ENCODE assay signal across 8 cellular contexts in genomic region chr6:30719791-30720737, GRCh38. TPM values are rescaled to one million over a fixed set of nuclear protein-coding genes. Genes with fewer than 3 reads are reported as not detected.
DNase-seq lines count a peak whose midpoint lies in the region; ATAC-seq and TF ChIP-seq lines count a peak whose summit lies in the region.

TSS of gene TUBB (plus strand) at chr6:30720352. CDS start at chr6:30720507, 155 bp downstream.

- H3K4me3 ChIP-seq in esophagus muscularis mucosa (peak within 1 kb of the TSS; percentile 82 to 93 (median 86)), muscle layer of duodenum (ENCODE audit: low read depth in 1 of 2, low read length in 2 of 2) (peak within 1 kb of the TSS; percentile 92 to 95)

- intact Hi-C loops in esophagus muscularis mucosa (cut with DNase I) = loop anchor here (2.0 kb wide), 1 partner anchor 103 kb away; the partner anchor contains the start of genes MRPS18B and PPP1R10

- peak in 2 of 3 experiments; percentile 21 to 22 for TF ChIP-seq CTCF in esophagus muscularis mucosa (IDR thresholded peaks at IDR 0.05)

- no peak for TF ChIP-seq EP300 in esophagus muscularis mucosa (IDR thresholded peaks at IDR 0.05)

- WGBS in esophagus muscularis mucosa = under 1% methylated on average over 34 of the region's 38 CpGs

- H3K27ac ChIP-seq in esophagus muscularis mucosa (replicated peaks in 1 of 4) = peak within 1 kb of the TSS; percentile 94 to 98 (median 97)
- peak within 1 kb of the TSS; percentile 98 for H3K27ac ChIP-seq in muscle layer of duodenum (ENCODE audit: low read length)

- ATAC-seq in GM21619 (IDR thresholded peaks at IDR 0.05; ENCODE audit: unreplicated experiment) = peak; percentile 38

- H3K27me3 ChIP-seq in esophagus muscularis mucosa (no peaks in the 10 kb centered on the region), muscle layer of duodenum (ENCODE audit: low read depth, low read length) (no peaks in the 10 kb centered on the region)

- peak; percentile 99 for DNase-seq in DMS114 treated with DMSO at 0.1 percent for 48 hours (lab: John Stamatoyannopoulos, UW; ENCODE audit: unreplicated experiment)
- peak; percentile 99 for DNase-seq in LHCN-M2 (ENCODE audit: low read depth)
- peak; percentile 99 for DNase-seq in RPMI7951 (ENCODE audit: low read depth)
- DNase-seq in activated T-helper 1 cell treated with Interleukin-2 at 50 U/mL for 16 hours (ENCODE audit: low read depth) = peak; percentile 93
- DNase-seq in esophagus muscularis mucosa (ENCODE audit: extremely low spot score) = peak; percentile 99
- peak; percentile 82 for DNase-seq in stimulated activated CD8-positive, alpha-beta memory T cell treated with anti-CD3 and anti-CD28 coated beads, Interleukin-7, amount 100 ng/mL, for 24 hours (ENCODE audit: low read depth)

- H3K9me3 ChIP-seq in esophagus muscularis mucosa = no peaks in the 10 kb centered on the region
- H3K9me3 ChIP-seq in muscle layer of duodenum (ENCODE audit: control insufficient read depth in 1 of 2, low read length in 2 of 2) = no peaks in the 10 kb centered on the region

- TF ChIP-seq POLR2A in esophagus muscularis mucosa (IDR thresholded peaks at IDR 0.05; ENCODE audit: low read depth) = peak; percentile 91

- peaks cover 15 to 32% (median 28%) of the 10 kb centered on the region in 4 donors for H3K36me3 ChIP-seq in esophagus muscularis mucosa
- H3K36me3 ChIP-seq in muscle layer of duodenum (ENCODE audit: control insufficient read depth in 1 of 2, insufficient read depth in 2 of 2, low read length in 2 of 2) = peaks cover 19 to 25% of the 10 kb centered on the region in 2 donors

- H3K4me1 ChIP-seq in esophagus muscularis mucosa = peaks cover 50 to 70% (median 65%) of the 10 kb centered on the region in 4 donors
- H3K4me1 ChIP-seq in muscle layer of duodenum (ENCODE audit: control insufficient read depth in 1 of 2, insufficient read depth in 2 of 2, low read length in 2 of 2) = peaks cover 11 to 51% of the 10 kb centered on the region in 2 donors

RNA-seq across cellular contexts. Expression of gene TUBB, which starts in this region (rescaled TPM):
- total RNA-seq in LHCN-M2 (2014; rRNA removed) = 1,379 and 1,474 TPM in 2 replicates
- 2,090 TPM for polyA plus RNA-seq in LHCN-M2 (2012)
- 1,269 and 1,837 TPM in 2 replicates for total RNA-seq in RPMI7951 (2014; rRNA removed; shearing (Covaris generic))
- total RNA-seq in esophagus muscularis mucosa = 100 to 1,000 TPM; 208 to 398 (median 272) TPM

Comparison
In these comparisons a context has a peak if more than half of its experiments do, and no peak if none do; other contexts are left out.
1. Peak in every context shown above with its lines: DNase-seq, ATAC-seq, H3K4me3 ChIP-seq and H3K27ac ChIP-seq.